In the genomic region with DNA sequence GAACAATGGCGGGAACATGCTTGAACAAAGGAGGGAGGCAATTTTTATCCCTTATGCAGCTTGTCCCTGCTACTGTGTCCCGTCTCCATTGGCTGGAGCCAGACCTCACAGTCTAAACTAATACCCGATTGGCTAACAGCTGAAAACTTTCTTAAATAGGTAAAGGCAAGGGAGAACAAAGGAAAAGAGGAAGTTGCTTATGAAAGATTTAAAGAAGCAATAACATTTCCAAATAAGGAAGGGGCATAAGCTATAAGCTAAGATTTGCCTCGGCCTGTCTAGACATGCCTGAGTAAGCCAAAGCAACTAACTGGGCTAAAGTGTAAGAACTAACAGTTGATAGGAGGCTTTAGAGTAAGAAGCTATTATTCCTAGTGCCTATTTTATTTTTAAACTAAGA, we compare ENCODE assay signal across 15 cellular contexts. TPM values are rescaled to one million over a fixed set of nuclear protein-coding genes. Genes with fewer than 3 reads are reported as not detected.
A peak's percentile ranks its signal among the peaks of the same experiment; 100 is the strongest.
DNase-seq lines count a peak whose midpoint lies in the region; ATAC-seq and TF ChIP-seq lines count a peak whose summit lies in the region.
"Not testable (repeated sequence)": the region's sequence is repeated elsewhere in the genome, so short reads cannot be mapped to it uniquely, and the experiment has no call there.
"Had no signal": no experiment of that assay in that cellular context is flagged by ENCODE, and none has a peak within 500 bp of the region (broad histone marks: within the 10 kb centered on the region; RNA-seq: fewer than 3 reads in every experiment).

No MANE protein-coding gene starts in this region.

- not testable (repeated sequence) for H3K79me2 ChIP-seq in DOHH2 (ENCODE audit: control insufficient read depth, low read length)

- in situ Hi-C loops in astrocyte of the spinal cord (cut with HindIII; ENCODE audit: low sequenced_read_pairs): not testable (repeated sequence)

- not testable (repeated sequence) for H3K4me3 ChIP-seq in DOHH2 (ENCODE audit: low read length); RWPE2 (ENCODE audit: severe bottlenecking); astrocyte of the spinal cord (ENCODE audit: low read depth, low read length); upper lobe of right lung

- not testable (repeated sequence) for TF ChIP-seq CTCF in DOHH2 (IDR thresholded peaks at IDR 0.05; ENCODE audit: low read depth, low read length, poor library complexity, severe bottlenecking); RWPE2 (IDR thresholded peaks at IDR 0.05; ENCODE audit: poor library complexity, severe bottlenecking); astrocyte of the spinal cord (IDR thresholded peaks at IDR 0.05; ENCODE audit: low read depth, low read length); upper lobe of right lung (IDR thresholded peaks at IDR 0.05)

- H4K20me1 ChIP-seq in DOHH2 (ENCODE audit: control insufficient read depth, insufficient read depth, low read depth, low read length): not testable (repeated sequence)

- not testable (repeated sequence) for H3K27me3 ChIP-seq in DOHH2 (ENCODE audit: control insufficient read depth, low read length); RWPE2 (ENCODE audit: insufficient read depth, poor library complexity, severe bottlenecking); upper lobe of right lung

- peak overlapping the region; percentile 21; the same call in 1 of the 2 replicates for H3K4me2 ChIP-seq in DOHH2 (ENCODE audit: low read length)

- H3F3A ChIP-seq in DOHH2 (ENCODE audit: control insufficient read depth, insufficient read depth): not testable (repeated sequence)

- H3K4me1 ChIP-seq in DOHH2 (ENCODE audit: control insufficient read depth, low read length) (peaks cover 13% of the 10 kb centered on the region), RWPE2 (ENCODE audit: insufficient read depth, poor library complexity, severe bottlenecking) (peaks cover 57% of the 10 kb centered on the region)
- H3K4me1 ChIP-seq in upper lobe of right lung: not testable (repeated sequence)

- intact Hi-C loops in upper lobe of right lung (cut with DNase I): not testable (repeated sequence)

- not testable (repeated sequence) for H3K36me3 ChIP-seq in DOHH2 (ENCODE audit: control insufficient read depth, low read length); RWPE2 (ENCODE audit: low read depth); upper lobe of right lung

- not testable (repeated sequence) for H3K9me2 ChIP-seq in DOHH2 (replicated peaks; ENCODE audit: control insufficient read depth, low read length)

- not testable (repeated sequence) for H3K9me3 ChIP-seq in DOHH2 (ENCODE audit: control insufficient read depth, insufficient read depth, low read length); RWPE2 (ENCODE audit: severe bottlenecking); upper lobe of right lung

- not testable (repeated sequence) for H3K27ac ChIP-seq in DOHH2 (ENCODE audit: low read depth, low read length)
- H3K27ac ChIP-seq in RWPE2 (ENCODE audit: poor library complexity, severe bottlenecking) (peak overlapping the region; percentile 79), upper lobe of right lung (peak overlapping the region; percentile 45)

- peak; percentile 46 for ATAC-seq in GM18867 (IDR thresholded peaks at IDR 0.05; ENCODE audit: unreplicated experiment)
- peak; percentile 48 for ATAC-seq in RWPE2 (ENCODE audit: low read depth)
- ATAC-seq in upper lobe of right lung: peak; percentile 36

- DNase-seq in H4 (ENCODE audit: low spot score) (peak; percentile 10), LHCN-M2 (ENCODE audit: low read depth) (peak; percentile 1), RWPE2 (ENCODE audit: low spot score) (peak; percentile 71), astrocyte of the spinal cord (ENCODE audit: low read depth, low spot score) (peak; percentile 67), glomerular visceral epithelial cell (ENCODE audit: extremely low spot score) (peak; percentile 54)
- DNase-seq in upper lobe of right lung: not testable (repeated sequence)

RNA-seq across cellular contexts. Expression of a gene that starts 47.2 kb away (rescaled TPM):
- 2.6 and 14.7 TPM in 2 replicates for total RNA-seq in H4 (2014; rRNA removed; shearing (Covaris generic))
- 0.46 TPM in 1 of 2 replicates, not detected in the other for total RNA-seq in LHCN-M2 (2014; rRNA removed)
- 1.1 TPM for polyA plus RNA-seq in LHCN-M2 (2012)
- total RNA-seq in upper lobe of right lung: 0.38 TPM
- total RNA-seq: activated naive CD4-positive, alpha-beta T cell treated with anti-CD3 and anti-CD28 coated beads for 36 hours; activated T-cell treated with anti-CD3 and anti-CD28 coated beads, Interleukin-2, amount 50 U/mL, for 4 hours; aorta; CD8-positive, alpha-beta T cell; lower lobe of right lung; PC-9 had no signal
- polyA plus RNA-seq: AG04450, aorta had no signal
